ENCODE assay signal across 22 cellular contexts in genomic region chr2:212814941-212815340, GRCh38.
DNase-seq lines count a peak whose midpoint lies in the region; ATAC-seq and TF ChIP-seq lines count a peak whose summit lies in the region.
"Had no signal": no experiment of that assay in that cellular context is flagged by ENCODE, and none has a peak within 500 bp of the region (broad histone marks: within the 10 kb centered on the region; RNA-seq: fewer than 3 reads in every experiment).

No MANE protein-coding gene starts in this region.

- H3K27ac Mint-ChIP-seq in stimulated activated effector memory CD8-positive, alpha-beta T cell treated with anti-CD3 and anti-CD28 coated beads, Interleukin-12 subunit alpha, Interleukin-12 subunit beta, amount 100 ng/mL, for 72 hours = peak overlapping the region; percentile 35
- no peak overlapping the region for H3K27ac Mint-ChIP-seq in osteocyte (ENCODE audit: unreplicated experiment)
- H3K27ac Mint-ChIP-seq: activated CD4-positive, alpha-beta T cell treated with anti-CD3 and anti-CD28 coated beads, Interleukin-2, amount 10 ng/mL, durations not matched to agents 7 days and 5 days; CD14-positive monocyte; naive thymus-derived CD8-positive, alpha-beta T cell; progenitor cell of endocrine pancreas had no signal

- DNase-seq in NCI-H2029 (lab: John Stamatoyannopoulos, UW) (peak; percentile 8), NCI-H2029 treated with DMSO at 0.1 percent for 48 hours (lab: John Stamatoyannopoulos, UW) (no peak), NCI-H2171 (lab: John Stamatoyannopoulos, UW) (peak; percentile 9), MG63 (no peak), osteocyte (ENCODE audit: extremely low spot score, unreplicated experiment) (no peak)
- DNase-seq in stimulated activated effector memory CD8-positive, alpha-beta T cell treated with anti-CD3 and anti-CD28 coated beads, Interleukin-12 subunit alpha, Interleukin-12 subunit beta, amount 100 ng/mL, for 72 hours (ENCODE audit: low spot score in 2 of 2) = no peak
- DNase-seq in activated CD4-positive, alpha-beta T cell treated with anti-CD3 and anti-CD28 coated beads, Interleukin-2, amount 50 U/mL, for 4 hours = no peak
- DNase-seq: activated CD4-positive, alpha-beta T cell treated with anti-CD3 and anti-CD28 coated beads, Interleukin-2, amount 10 ng/mL, durations not matched to agents 7 days and 5 days; activated naive CD4-positive, alpha-beta T cell treated with anti-CD3 and anti-CD28 coated beads, Interleukin-2, amount 50 U/mL, for 16 hours; body of pancreas; DMS79 treated with DMSO at 0.1 percent for 48 hours; esophagus squamous epithelium; glutamatergic neuron; mammary epithelial cell; SJCRH30; small intestine; T-helper 9 cell; thyroid gland had no signal

- no peaks in the 10 kb centered on the region for H3K9me3 Mint-ChIP-seq in stimulated activated effector memory CD8-positive, alpha-beta T cell treated with anti-CD3 and anti-CD28 coated beads, Interleukin-12 subunit alpha, Interleukin-12 subunit beta, amount 100 ng/mL, for 72 hours
- no peaks in the 10 kb centered on the region for H3K9me3 Mint-ChIP-seq in osteocyte (ENCODE audit: unreplicated experiment)
- H3K9me3 Mint-ChIP-seq: activated CD4-positive, alpha-beta T cell treated with anti-CD3 and anti-CD28 coated beads, Interleukin-2, amount 10 ng/mL, durations not matched to agents 7 days and 5 days; naive thymus-derived CD8-positive, alpha-beta T cell had no signal

- peaks cover 6% of the 10 kb centered on the region for H3K9me3 ChIP-seq in MG63
- H3K9me3 ChIP-seq: body of pancreas, esophagus squamous epithelium, SJCRH30, thyroid gland had no signal

- ATAC-seq in HG03342 (IDR thresholded peaks at IDR 0.05; ENCODE audit: unreplicated experiment) = peak; percentile 15
- no peak for ATAC-seq in stimulated activated effector memory CD8-positive, alpha-beta T cell treated with anti-CD3 and anti-CD28 coated beads, Interleukin-12 subunit alpha, Interleukin-12 subunit beta, amount 100 ng/mL, for 72 hours
- ATAC-seq: body of pancreas; naive thymus-derived CD8-positive, alpha-beta T cell had no signal

- no peak overlapping the region for H3K4me3 ChIP-seq in MG63
- H3K4me3 ChIP-seq: body of pancreas, esophagus squamous epithelium, SJCRH30, thyroid gland had no signal

- peaks cover 20% of the 10 kb centered on the region for H3K4me1 Mint-ChIP-seq in stimulated activated effector memory CD8-positive, alpha-beta T cell treated with anti-CD3 and anti-CD28 coated beads, Interleukin-12 subunit alpha, Interleukin-12 subunit beta, amount 100 ng/mL, for 72 hours
- no peaks in the 10 kb centered on the region for H3K4me1 Mint-ChIP-seq in osteocyte (ENCODE audit: unreplicated experiment)

- no peak for TF ChIP-seq CTCF in osteocyte (IDR thresholded peaks at IDR 0.05)

- peaks cover 7% of the 10 kb centered on the region for H3K36me3 Mint-ChIP-seq in stimulated activated effector memory CD8-positive, alpha-beta T cell treated with anti-CD3 and anti-CD28 coated beads, Interleukin-12 subunit alpha, Interleukin-12 subunit beta, amount 100 ng/mL, for 72 hours
- H3K36me3 Mint-ChIP-seq in osteocyte (ENCODE audit: unreplicated experiment) = no peaks in the 10 kb centered on the region
- H3K36me3 Mint-ChIP-seq: CD14-positive monocyte had no signal

- H3K27me3 ChIP-seq in MG63 = no peaks in the 10 kb centered on the region
- H3K27me3 ChIP-seq: body of pancreas, esophagus squamous epithelium, SJCRH30, thyroid gland had no signal

- peak overlapping the region; percentile 19 for H3K4me3 Mint-ChIP-seq in stimulated activated effector memory CD8-positive, alpha-beta T cell treated with anti-CD3 and anti-CD28 coated beads, Interleukin-12 subunit alpha, Interleukin-12 subunit beta, amount 100 ng/mL, for 72 hours
- no peak overlapping the region for H3K4me3 Mint-ChIP-seq in osteocyte (ENCODE audit: unreplicated experiment)
- H3K4me3 Mint-ChIP-seq: activated CD4-positive, alpha-beta T cell treated with anti-CD3 and anti-CD28 coated beads, Interleukin-2, amount 10 ng/mL, durations not matched to agents 7 days and 5 days; CD14-positive monocyte had no signal

- H3K27me3 Mint-ChIP-seq in osteocyte (ENCODE audit: unreplicated experiment) = no peaks in the 10 kb centered on the region
- H3K27me3 Mint-ChIP-seq: naive thymus-derived CD8-positive, alpha-beta T cell; progenitor cell of endocrine pancreas had no signal

- no peaks in the 10 kb centered on the region for H3K36me3 ChIP-seq in MG63
- H3K36me3 ChIP-seq: esophagus squamous epithelium, SJCRH30, thyroid gland had no signal

Comparison
In these comparisons a context has a peak if more than half of its experiments do, and no peak if none do; other contexts are left out.
1. DNase-seq: peak in NCI-H2029 (single experiment) and NCI-H2171 (single experiment); none in NCI-H2029 treated with DMSO at 0.1 percent for 48 hours (single experiment), stimulated activated effector memory CD8-positive, alpha-beta T cell treated with anti-CD3 and anti-CD28 coated beads, Interleukin-12 subunit alpha, Interleukin-12 subunit beta, amount 100 ng/mL, for 72 hours (0 of 2), MG63 (single experiment), activated CD4-positive, alpha-beta T cell treated with anti-CD3 and anti-CD28 coated beads, Interleukin-2, amount 50 U/mL, for 4 hours (0 of 2) and osteocyte (single experiment).